In genomic region chr10:73886625-73887024, GRCh38 we compare ENCODE assay signal across 9 cellular contexts. TPM values are rescaled to one million over a fixed set of nuclear protein-coding genes. Genes with fewer than 3 reads are reported as not detected.
DNase-seq lines count a peak whose midpoint lies in the region; ATAC-seq, FAIRE-seq and TF ChIP-seq lines count a peak whose summit lies in the region.
"Had no signal": no experiment of that assay in that cellular context is flagged by ENCODE, and none has a peak within 500 bp of the region (broad histone marks: within the 10 kb centered on the region; RNA-seq: fewer than 3 reads in every experiment).

No MANE protein-coding gene starts in this region.

- no peak overlapping the region for H3K4me3 Mint-ChIP-seq in type B pancreatic cell

- H3K27me3 ChIP-seq in muscle layer of colon (ENCODE audit: control insufficient read depth in 1 of 2, insufficient read depth in 2 of 2, low read length in 2 of 2): no peaks in the 10 kb centered on the region

- no peaks in the 10 kb centered on the region for H3K36me3 Mint-ChIP-seq in type B pancreatic cell

- TF ChIP-seq CTCF in type B pancreatic cell (conservative IDR thresholded peaks at IDR 0.05): no peak

- no peaks in the 10 kb centered on the region for H3K9me3 ChIP-seq in muscle layer of colon (ENCODE audit: low read length)

- FAIRE-seq in frontal cortex (lab: Jason Lieb, UNC): no peak

- H3K27ac ChIP-seq in cingulate gyrus (ENCODE audit: low read depth, low read length) (peak overlapping the region; percentile 87), muscle layer of colon (ENCODE audit: low read depth, low read length) (peak overlapping the region; percentile 81)

- no peak overlapping the region for H3K4me3 ChIP-seq in muscle layer of colon (ENCODE audit: low read depth in 1 of 2, low read length in 2 of 2)

- peaks cover 26% of the 10 kb centered on the region for H3K4me1 Mint-ChIP-seq in type B pancreatic cell (ENCODE audit: unreplicated experiment)

- H3K4me1 ChIP-seq in muscle layer of colon (ENCODE audit: insufficient read depth, low read length): peaks cover 35% of the 10 kb centered on the region

- peak overlapping the region; percentile 87 for H3K27ac Mint-ChIP-seq in type B pancreatic cell

- DNase-seq in DMS53 (lab: John Stamatoyannopoulos, UW) (peak; percentile 39), DMS53 treated with DMSO at 0.1 percent for 48 hours (lab: John Stamatoyannopoulos, UW; ENCODE audit: unreplicated experiment) (no peak), type B pancreatic cell (ENCODE audit: extremely low spot score, unreplicated experiment) (no peak), frontal cortex (ENCODE audit: low spot score in 2 of 2) (no peak)
- DNase-seq: 8988T had no signal

- H3K27me3 Mint-ChIP-seq in type B pancreatic cell: peaks cover 2% of the 10 kb centered on the region

- H3K9me3 Mint-ChIP-seq in type B pancreatic cell: no peaks in the 10 kb centered on the region

- ATAC-seq in GM19452 (IDR thresholded peaks at IDR 0.05; ENCODE audit: unreplicated experiment) (no peak), HG03442 (IDR thresholded peaks at IDR 0.05; ENCODE audit: unreplicated experiment) (no peak)

- H3K36me3 ChIP-seq in muscle layer of colon (ENCODE audit: insufficient read depth, low read length): no peaks in the 10 kb centered on the region

- peak overlapping the region; percentile 24 for H3K9ac ChIP-seq in muscle layer of colon (ENCODE audit: low read length)

RNA-seq across cellular contexts. Expression of gene CAMK2G, which starts 12.3 kb away (rescaled TPM):
- total RNA-seq in type B pancreatic cell (ENCODE audit: low replicate concordance): 24.9 and 27.5 TPM in 2 replicates
- 50.1 TPM for total RNA-seq in frontal cortex

RNA-seq across cellular contexts. Expression of gene PLAU, which starts 24.3 kb away (rescaled TPM):
- total RNA-seq in type B pancreatic cell (ENCODE audit: low replicate concordance): 3.5 and 5.5 TPM in 2 replicates
- 0.82 TPM for total RNA-seq in frontal cortex
